ENCODE assay signal across 8 cellular contexts in the genomic region with DNA sequence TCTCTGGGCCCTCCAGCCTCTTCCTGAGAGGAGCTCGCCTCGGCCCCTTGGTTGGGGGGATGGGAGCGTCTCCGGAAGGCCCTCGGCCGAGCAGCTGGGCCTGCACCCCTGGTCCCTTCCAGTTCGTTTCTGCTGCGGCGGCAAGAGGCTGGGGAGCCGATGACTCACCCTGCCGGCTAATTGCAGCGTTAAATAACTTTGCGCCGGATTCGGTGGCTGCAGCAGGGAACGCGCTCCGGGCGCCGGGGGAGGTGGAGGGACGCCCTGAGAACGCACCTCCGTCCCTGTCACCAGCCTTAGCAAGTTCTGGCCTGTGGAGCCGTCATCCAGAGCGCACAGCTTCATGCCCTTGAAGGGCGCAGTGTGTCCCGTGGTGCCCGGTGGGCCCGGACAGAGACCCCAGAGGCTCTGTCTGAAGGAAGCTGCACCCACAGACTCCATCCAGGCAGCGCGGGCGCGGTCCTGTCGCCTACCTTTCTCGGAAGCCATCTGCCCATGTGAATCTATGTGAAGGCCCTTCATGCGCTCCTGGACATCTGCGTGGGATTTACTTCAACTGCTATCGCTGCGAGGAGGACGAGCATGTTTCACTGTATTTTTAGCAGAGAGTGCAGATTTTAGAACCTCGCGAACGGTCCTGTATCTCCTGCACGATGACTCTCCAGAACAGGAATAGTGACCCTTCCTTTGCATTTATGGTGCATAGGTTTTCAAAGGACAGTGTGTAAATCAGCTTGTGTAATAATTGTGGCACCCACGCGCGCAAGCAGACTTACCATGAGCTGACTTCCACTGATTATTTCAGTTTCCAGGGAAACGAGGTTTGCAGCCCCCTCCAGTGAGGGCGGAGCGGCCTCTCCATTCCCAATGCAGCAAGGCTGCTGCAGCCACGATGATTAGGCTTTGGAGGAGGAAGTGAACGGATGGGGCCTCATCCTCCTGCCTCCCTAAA. TPM values are rescaled to one million over a fixed set of nuclear protein-coding genes. Genes with fewer than 3 reads are reported as not detected.
A peak's percentile ranks its signal among the peaks of the same experiment; 100 is the strongest.
DNase-seq lines count a peak whose midpoint lies in the region; ATAC-seq and TF ChIP-seq lines count a peak whose summit lies in the region.

No MANE protein-coding gene starts in this region.

- H3K4me3 ChIP-seq in colonic mucosa: no peak overlapping the region

- no peaks in the 10 kb centered on the region for H3K4me1 ChIP-seq in colonic mucosa

- intact Hi-C loops in activated CD4-positive, alpha-beta T cell treated with anti-CD3 and anti-CD28 coated beads, Interleukin-2, amount 10 ng/mL, durations not matched to agents 24 days and 14 days (cut with micrococcal nuclease): loop anchor here (10.0 kb wide), 1 partner anchor 827 kb away; the partner anchor contains the start of gene NKX1-1
- intact Hi-C loops in colonic mucosa (cut with DNase I): no loop called here

- ATAC-seq in GM21825 (IDR thresholded peaks at IDR 0.05; ENCODE audit: unreplicated experiment): no peak

- H3K27me3 ChIP-seq in colonic mucosa: peaks cover 42% of the 10 kb centered on the region

- peaks cover 9% of the 10 kb centered on the region for H3K9me3 Mint-ChIP-seq in activated CD4-positive, alpha-beta T cell treated with anti-CD3 and anti-CD28 coated beads, Interleukin-2, amount 10 ng/mL, durations not matched to agents 7 days and 5 days
- H3K9me3 Mint-ChIP-seq in activated CD4-positive, alpha-beta T cell treated with anti-CD3 and anti-CD28 coated beads, Interleukin-2, amount 10 ng/mL, durations not matched to agents 24 days and 14 days: peaks cover 14% of the 10 kb centered on the region
- H3K9me3 Mint-ChIP-seq in glutamatergic neuron (ENCODE audit: unreplicated experiment): peaks cover 22% of the 10 kb centered on the region

- H3K9ac ChIP-seq in colonic mucosa (ENCODE audit: low read depth in 2 of 2, low read length in 2 of 2): no peak overlapping the region

- no peak for TF ChIP-seq CTCF in RWPE1 (conservative IDR thresholded peaks at IDR 0.05; ENCODE audit: low read depth)
- no peak for TF ChIP-seq CTCF in glutamatergic neuron (IDR thresholded peaks at IDR 0.05; ENCODE audit: partially characterized antibody, unreplicated experiment)
- no peak for TF ChIP-seq CTCF in colonic mucosa (IDR thresholded peaks at IDR 0.05)

- H3K36me3 Mint-ChIP-seq in activated CD4-positive, alpha-beta T cell treated with anti-CD3 and anti-CD28 coated beads, Interleukin-2, amount 10 ng/mL, durations not matched to agents 7 days and 5 days (ENCODE audit: low read depth): peaks cover 8% of the 10 kb centered on the region
- H3K36me3 Mint-ChIP-seq in activated CD4-positive, alpha-beta T cell treated with anti-CD3 and anti-CD28 coated beads, Interleukin-2, amount 10 ng/mL, durations not matched to agents 24 days and 14 days (ENCODE audit: low read depth): peaks cover 7% of the 10 kb centered on the region
- H3K36me3 Mint-ChIP-seq in glutamatergic neuron (ENCODE audit: unreplicated experiment): peaks cover 7% of the 10 kb centered on the region

- peaks cover 50% of the 10 kb centered on the region for H3K27me3 Mint-ChIP-seq in activated CD4-positive, alpha-beta T cell treated with anti-CD3 and anti-CD28 coated beads, Interleukin-2, amount 10 ng/mL, durations not matched to agents 7 days and 5 days
- peaks cover 48% of the 10 kb centered on the region for H3K27me3 Mint-ChIP-seq in activated CD4-positive, alpha-beta T cell treated with anti-CD3 and anti-CD28 coated beads, Interleukin-2, amount 10 ng/mL, durations not matched to agents 24 days and 14 days
- H3K27me3 Mint-ChIP-seq in glutamatergic neuron (ENCODE audit: unreplicated experiment): peaks cover 29% of the 10 kb centered on the region

- H3K27ac Mint-ChIP-seq in activated CD4-positive, alpha-beta T cell treated with anti-CD3 and anti-CD28 coated beads, Interleukin-2, amount 10 ng/mL, durations not matched to agents 7 days and 5 days: peak overlapping the region; percentile 78
- no peak overlapping the region for H3K27ac Mint-ChIP-seq in activated CD4-positive, alpha-beta T cell treated with anti-CD3 and anti-CD28 coated beads, Interleukin-2, amount 10 ng/mL, durations not matched to agents 24 days and 14 days
- peak overlapping the region; percentile 98 for H3K27ac Mint-ChIP-seq in glutamatergic neuron (ENCODE audit: unreplicated experiment)

- H3K36me3 ChIP-seq in colonic mucosa: no peaks in the 10 kb centered on the region

- CTCF ChIA-PET in activated CD4-positive, alpha-beta T cell treated with anti-CD3 and anti-CD28 coated beads, Interleukin-2, amount 10 ng/mL, durations not matched to agents 7 days and 5 days (lab: Charles Lee): no interaction called here
- CTCF ChIA-PET in RWPE1 (lab: Yijun Ruan, JAX): no interaction called here

- H3K4me3 Mint-ChIP-seq in activated CD4-positive, alpha-beta T cell treated with anti-CD3 and anti-CD28 coated beads, Interleukin-2, amount 10 ng/mL, durations not matched to agents 7 days and 5 days: peak overlapping the region; percentile 43
- no peak overlapping the region for H3K4me3 Mint-ChIP-seq in activated CD4-positive, alpha-beta T cell treated with anti-CD3 and anti-CD28 coated beads, Interleukin-2, amount 10 ng/mL, durations not matched to agents 24 days and 14 days
- H3K4me3 Mint-ChIP-seq in glutamatergic neuron (ENCODE audit: unreplicated experiment): peak overlapping the region; percentile 95

- POLR2A ChIA-PET in activated CD4-positive, alpha-beta T cell treated with anti-CD3 and anti-CD28 coated beads, Interleukin-2, amount 10 ng/mL, durations not matched to agents 7 days and 5 days (lab: Charles Lee): no interaction called here
- POLR2A ChIA-PET in RWPE1 (lab: Yijun Ruan, JAX; ENCODE audit: low non-redundant PET): no interaction called here

- H3K27ac ChIP-seq in RWPE1: no peak overlapping the region
- H3K27ac ChIP-seq in colonic mucosa: no peak overlapping the region

- no peaks in the 10 kb centered on the region for H3K9me3 ChIP-seq in colonic mucosa

- peaks cover 8% of the 10 kb centered on the region for H3K4me1 Mint-ChIP-seq in activated CD4-positive, alpha-beta T cell treated with anti-CD3 and anti-CD28 coated beads, Interleukin-2, amount 10 ng/mL, durations not matched to agents 7 days and 5 days
- peaks cover 4% of the 10 kb centered on the region for H3K4me1 Mint-ChIP-seq in activated CD4-positive, alpha-beta T cell treated with anti-CD3 and anti-CD28 coated beads, Interleukin-2, amount 10 ng/mL, durations not matched to agents 24 days and 14 days
- H3K4me1 Mint-ChIP-seq in glutamatergic neuron (ENCODE audit: low read depth, unreplicated experiment): peaks cover 27% of the 10 kb centered on the region

- DNase-seq in activated CD4-positive, alpha-beta T cell treated with anti-CD3 and anti-CD28 coated beads, Interleukin-2, amount 10 ng/mL, durations not matched to agents 7 days and 5 days: no peak
- no peak for DNase-seq in activated CD4-positive, alpha-beta T cell treated with anti-CD3 and anti-CD28 coated beads, Interleukin-2, amount 10 ng/mL, durations not matched to agents 24 days and 14 days
- DNase-seq in RWPE1 (ENCODE audit: low spot score) (peak; percentile 37), glutamatergic neuron (peak; percentile 69), colonic mucosa (no peak)
- DNase-seq in stimulated activated CD4-positive, alpha-beta T cell treated with anti-CD3 and anti-CD28 coated beads, Interleukin-4, amount 100 ng/mL, for 4 hours: peak; percentile 15 to 19
- DNase-seq in activated naive CD4-positive, alpha-beta T cell treated with anti-CD3 and anti-CD28 coated beads, Interleukin-2, amount 50 U/mL, for 16 hours: no peak

RNA-seq across cellular contexts. Expression of gene TMEM271, which starts 1.7 kb away (rescaled TPM):
- not detected for total RNA-seq in activated CD4-positive, alpha-beta T cell treated with anti-CD3 and anti-CD28 coated beads, Interleukin-2, amount 10 ng/mL, durations not matched to agents 7 days and 5 days
- total RNA-seq in activated CD4-positive, alpha-beta T cell treated with anti-CD3 and anti-CD28 coated beads, Interleukin-2, amount 10 ng/mL, durations not matched to agents 24 days and 14 days: not detected in 2 replicates
- total RNA-seq in glutamatergic neuron (ENCODE audit: unreplicated experiment): 22.7 TPM
- not detected for total RNA-seq in colonic mucosa

RNA-seq across cellular contexts. Expression of gene PDE6B, which starts 47.6 kb away (rescaled TPM):
- total RNA-seq in activated CD4-positive, alpha-beta T cell treated with anti-CD3 and anti-CD28 coated beads, Interleukin-2, amount 10 ng/mL, durations not matched to agents 7 days and 5 days: 10 to 100 TPM; 15.9 to 18.7 TPM
- total RNA-seq in activated CD4-positive, alpha-beta T cell treated with anti-CD3 and anti-CD28 coated beads, Interleukin-2, amount 10 ng/mL, durations not matched to agents 24 days and 14 days: 9.0 and 14.5 TPM in 2 replicates
- 2.3 TPM for total RNA-seq in glutamatergic neuron (ENCODE audit: unreplicated experiment)
- total RNA-seq in colonic mucosa: 1 to 10 TPM; 1.2 to 2.3 TPM

Comparison
In these comparisons a context has a peak if more than half of its experiments do, and no peak if none do; other contexts are left out.
1. DNase-seq: peak in RWPE1 (single experiment), glutamatergic neuron (single experiment) and stimulated activated CD4-positive, alpha-beta T cell treated with anti-CD3 and anti-CD28 coated beads, Interleukin-4, amount 100 ng/mL, for 4 hours (2 of 2); none in activated CD4-positive, alpha-beta T cell treated with anti-CD3 and anti-CD28 coated beads, Interleukin-2, amount 10 ng/mL, durations not matched to agents 7 days and 5 days (single experiment), activated CD4-positive, alpha-beta T cell treated with anti-CD3 and anti-CD28 coated beads, Interleukin-2, amount 10 ng/mL, durations not matched to agents 24 days and 14 days (single experiment), colonic mucosa (single experiment) and activated naive CD4-positive, alpha-beta T cell treated with anti-CD3 and anti-CD28 coated beads, Interleukin-2, amount 50 U/mL, for 16 hours (single experiment).
2. RNA of gene TMEM271, which starts 1.7 kb away (total RNA-seq): 22.7 TPM in glutamatergic neuron (single experiment); not detected in colonic mucosa, not detected in activated CD4-positive, alpha-beta T cell treated with anti-CD3 and anti-CD28 coated beads, Interleukin-2, amount 10 ng/mL, durations not matched to agents 7 days and 5 days and not detected in activated CD4-positive, alpha-beta T cell treated with anti-CD3 and anti-CD28 coated beads, Interleukin-2, amount 10 ng/mL, durations not matched to agents 24 days and 14 days; every median in the first group is over 10 times any median in the second.